ENCODE assay signal across 10 cellular contexts in the genomic region with DNA sequence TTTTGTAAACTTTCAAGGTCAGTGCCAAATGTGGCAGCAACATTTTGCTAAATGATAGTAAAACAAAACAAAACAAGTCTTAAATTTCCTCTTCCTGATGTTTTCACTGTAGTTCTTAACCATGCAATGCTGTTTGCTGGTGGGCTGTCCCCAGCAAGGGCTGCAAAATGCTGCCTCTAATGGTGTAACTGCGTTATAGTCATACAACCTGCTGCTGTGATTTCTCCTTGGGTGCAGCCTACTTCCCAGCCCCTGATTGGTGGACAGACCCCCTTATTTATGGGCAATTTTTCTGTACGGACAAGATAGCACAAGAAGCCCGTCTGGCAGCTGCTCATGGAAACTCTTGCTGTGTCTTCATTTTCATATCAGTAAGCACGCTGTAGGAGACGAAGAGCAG. TPM values are rescaled to one million over a fixed set of nuclear protein-coding genes. Genes with fewer than 3 reads are reported as not detected.
DNase-seq lines count a peak whose midpoint lies in the region; ATAC-seq and TF ChIP-seq lines count a peak whose summit lies in the region.
"Had no signal": no experiment of that assay in that cellular context is flagged by ENCODE, and none has a peak within 500 bp of the region (broad histone marks: within the 10 kb centered on the region; RNA-seq: fewer than 3 reads in every experiment).

No MANE protein-coding gene starts in this region.

- H3K36me3 Mint-ChIP-seq in T-helper 1 cell treated with Interleukin-12 subunit alpha and Interleukin-12 subunit beta and Interleukin-4 antibody, amounts not matched to agents 30 μg/mL and 1 μg/mL, for 36 hours (ENCODE audit: low read depth), result no peaks in the 10 kb centered on the region
- no peaks in the 10 kb centered on the region for H3K36me3 Mint-ChIP-seq in glutamatergic neuron (ENCODE audit: unreplicated experiment)
- H3K36me3 Mint-ChIP-seq: CD4-positive, CD25-positive, alpha-beta regulatory T cell; stimulated activated effector memory CD8-positive, alpha-beta T cell treated with anti-CD3 and anti-CD28 coated beads, Interleukin-12 subunit alpha, Interleukin-12 subunit beta, amount 100 ng/mL, for 72 hours had no signal

- H3K4me1 Mint-ChIP-seq in T-helper 1 cell treated with Interleukin-12 subunit alpha and Interleukin-12 subunit beta and Interleukin-4 antibody, amounts not matched to agents 30 μg/mL and 1 μg/mL, for 36 hours (ENCODE audit: low read depth), result peaks cover 3% of the 10 kb centered on the region
- H3K4me1 Mint-ChIP-seq in glutamatergic neuron (ENCODE audit: low read depth, unreplicated experiment), result no peaks in the 10 kb centered on the region
- H3K4me1 Mint-ChIP-seq: stimulated activated effector memory CD8-positive, alpha-beta T cell treated with anti-CD3 and anti-CD28 coated beads, Interleukin-12 subunit alpha, Interleukin-12 subunit beta, amount 100 ng/mL, for 72 hours had no signal

- H3K9me3 ChIP-seq in transverse colon, result no peaks in the 10 kb centered on the region

- intact Hi-C loops in transverse colon (cut with DNase I; ENCODE audit: low total_unique reads), result no loop called here

- in situ Hi-C loops in transverse colon (cut with MboI; ENCODE audit: low pct_ligation_motif_present in 1 of 4, low pct_unique_long_range_greater_than_20kb in 1 of 4, low sequenced_read_pairs in 3 of 4), result loop anchor here in 2 of 4 donors (10.0 to 25.0 kb wide), 2 partner anchors 91 to 94 kb away; no protein-coding TSS in a partner anchor

- H3K27ac ChIP-seq in transverse colon, result no peak overlapping the region

- 56% methylated on average over 5 of the region's 5 CpGs; no CpG with 5 or more reads in 1 of the 2 donors for whole genome bisulfite sequencing in transverse colon (ENCODE audit: low coverage in 1 of 2), 2 donors

- peak; percentile 12 for TF ChIP-seq CTCF in glutamatergic neuron (IDR thresholded peaks at IDR 0.05; ENCODE audit: partially characterized antibody, unreplicated experiment)
- no peak for TF ChIP-seq CTCF in transverse colon (IDR thresholded peaks at IDR 0.05)

- no peak for TF ChIP-seq EP300 in transverse colon (IDR thresholded peaks at IDR 0.05; ENCODE audit: low read depth)

- H3K9me3 Mint-ChIP-seq in T-helper 1 cell treated with Interleukin-12 subunit alpha and Interleukin-12 subunit beta and Interleukin-4 antibody, amounts not matched to agents 30 μg/mL and 1 μg/mL, for 36 hours, result no peaks in the 10 kb centered on the region
- H3K9me3 Mint-ChIP-seq in glutamatergic neuron (ENCODE audit: unreplicated experiment), result no peaks in the 10 kb centered on the region
- H3K9me3 Mint-ChIP-seq: stimulated activated effector memory CD8-positive, alpha-beta T cell treated with anti-CD3 and anti-CD28 coated beads, Interleukin-12 subunit alpha, Interleukin-12 subunit beta, amount 100 ng/mL, for 72 hours had no signal

- H3K4me3 Mint-ChIP-seq in T-helper 1 cell treated with Interleukin-12 subunit alpha and Interleukin-12 subunit beta and Interleukin-4 antibody, amounts not matched to agents 30 μg/mL and 1 μg/mL, for 36 hours, result no peak overlapping the region
- no peak overlapping the region for H3K4me3 Mint-ChIP-seq in glutamatergic neuron (ENCODE audit: unreplicated experiment)
- H3K4me3 Mint-ChIP-seq: CD4-positive, CD25-positive, alpha-beta regulatory T cell; stimulated activated effector memory CD8-positive, alpha-beta T cell treated with anti-CD3 and anti-CD28 coated beads, Interleukin-12 subunit alpha, Interleukin-12 subunit beta, amount 100 ng/mL, for 72 hours had no signal

- H3K4me1 ChIP-seq in transverse colon, result no peaks in the 10 kb centered on the region

- H3K36me3 ChIP-seq in transverse colon, result no peaks in the 10 kb centered on the region

- TF ChIP-seq POLR2A in transverse colon (IDR thresholded peaks at IDR 0.05), result no peak

- H3K27me3 Mint-ChIP-seq in T-helper 1 cell treated with Interleukin-12 subunit alpha and Interleukin-12 subunit beta and Interleukin-4 antibody, amounts not matched to agents 30 μg/mL and 1 μg/mL, for 36 hours (ENCODE audit: low read depth), result peaks cover 8% of the 10 kb centered on the region
- H3K27me3 Mint-ChIP-seq in glutamatergic neuron (ENCODE audit: unreplicated experiment), result no peaks in the 10 kb centered on the region

- H3K27ac Mint-ChIP-seq in T-helper 1 cell treated with Interleukin-12 subunit alpha and Interleukin-12 subunit beta and Interleukin-4 antibody, amounts not matched to agents 30 μg/mL and 1 μg/mL, for 36 hours, result peak overlapping the region; percentile 34
- H3K27ac Mint-ChIP-seq in glutamatergic neuron (ENCODE audit: unreplicated experiment), result no peak overlapping the region
- H3K27ac Mint-ChIP-seq: CD4-positive, CD25-positive, alpha-beta regulatory T cell; stimulated activated effector memory CD8-positive, alpha-beta T cell treated with anti-CD3 and anti-CD28 coated beads, Interleukin-12 subunit alpha, Interleukin-12 subunit beta, amount 100 ng/mL, for 72 hours had no signal

- no peak overlapping the region for H3K4me3 ChIP-seq in transverse colon

- ATAC-seq in HG02840 (IDR thresholded peaks at IDR 0.05; ENCODE audit: low FRiP score, unreplicated experiment) (no peak), GM19324 (IDR thresholded peaks at IDR 0.05; ENCODE audit: low FRiP score, unreplicated experiment) (no peak)
- ATAC-seq: stimulated activated effector memory CD8-positive, alpha-beta T cell treated with anti-CD3 and anti-CD28 coated beads, Interleukin-12 subunit alpha, Interleukin-12 subunit beta, amount 100 ng/mL, for 72 hours had no signal

- DNase-seq in T-helper 1 cell, result no peak
- peak; percentile 23 for DNase-seq in NCI-H460 (ENCODE audit: extremely low read depth, low read depth)
- peak; percentile 19 for DNase-seq in glutamatergic neuron
- DNase-seq in transverse colon, result peak; percentile 10
- no peak for DNase-seq in Ammon's horn (ENCODE audit: low spot score)

- peaks cover 7% of the 10 kb centered on the region for H3K27me3 ChIP-seq in transverse colon

RNA-seq across cellular contexts. Expression of gene PIP5K1B, which starts 26.6 kb away (rescaled TPM):
- 3.4 and 3.5 TPM in 2 replicates for total RNA-seq in NCI-H460 (2014; rRNA removed; shearing (Covaris generic))
- 0.19 TPM in 1 of 2 replicates, not detected in the other for polyA plus RNA-seq in NCI-H460 (2014; cell fraction: nucleus; rRNA removed)
- 0.27 TPM for total RNA-seq in glutamatergic neuron (ENCODE audit: unreplicated experiment)
- total RNA-seq in transverse colon, result 100 to 1,000 TPM in 1 of 4 donors, 10 to 100 TPM in 3; 45.6 to 104 (median 76.0) TPM

Comparison
In these comparisons a context has a peak if more than half of its experiments do, and no peak if none do; other contexts are left out.
1. DNase-seq: peak in NCI-H460 (single experiment), glutamatergic neuron (single experiment) and transverse colon (single experiment); none in T-helper 1 cell (0 of 5) and Ammon's horn (single experiment).
2. RNA of gene PIP5K1B, which starts 26.6 kb away (total RNA-seq): 45.6 to 104 TPM in transverse colon; 3.4 to 3.5 TPM in NCI-H460 and 0.27 TPM in glutamatergic neuron (single experiment); every median in the first group is over 10 times any median in the second.